9 cellular contexts compared by ENCODE assay signal in genomic region chr3:190701096-190701532, GRCh38.
DNase-seq lines count a peak whose midpoint lies in the region; ATAC-seq and TF ChIP-seq lines count a peak whose summit lies in the region.
"Had no signal": no experiment of that assay in that cellular context is flagged by ENCODE, and none has a peak within 500 bp of the region (broad histone marks: within the 10 kb centered on the region; RNA-seq: fewer than 3 reads in every experiment).

No MANE protein-coding gene starts in this region.

- POLR2A ChIA-PET in CD4-positive, alpha-beta T cell (lab: Charles Lee): no interaction called here

- intact Hi-C loops in activated CD4-positive, alpha-beta T cell treated with anti-CD3 and anti-CD28 coated beads, Interleukin-2, amount 10 ng/mL, durations not matched to agents 24 days and 14 days (cut with micrococcal nuclease): loop anchor here (10.0 kb wide), 1 partner anchor 154 kb away; no protein-coding TSS in a partner anchor
- intact Hi-C loops in CD4-positive, alpha-beta T cell (cut with DNase I, micrococcal nuclease): no loop called here

- no peaks in the 10 kb centered on the region for H3K4me1 Mint-ChIP-seq in memory B cell
- peaks cover 5% of the 10 kb centered on the region for H3K4me1 Mint-ChIP-seq in activated CD4-positive, alpha-beta T cell treated with anti-CD3 and anti-CD28 coated beads, Interleukin-2, amount 10 ng/mL, durations not matched to agents 24 days and 14 days
- no peaks in the 10 kb centered on the region for H3K4me1 Mint-ChIP-seq in CD4-positive, alpha-beta T cell (ENCODE audit: low read depth)

- CTCF ChIA-PET in CD4-positive, alpha-beta T cell (lab: Charles Lee): no interaction called here

- ATAC-seq in memory B cell (ENCODE audit: low read depth) (peak; percentile 34), GM21737 (IDR thresholded peaks at IDR 0.05; ENCODE audit: unreplicated experiment) (no peak)
- ATAC-seq in CD4-positive, alpha-beta T cell (ENCODE audit: poor library complexity): no peak

- H3K27me3 ChIP-seq in CD4-positive, alpha-beta T cell (ENCODE audit: control insufficient read depth, insufficient read depth, low read length): no peaks in the 10 kb centered on the region
- H3K27me3 ChIP-seq: neutrophil had no signal

- H3K4me3 ChIP-seq in choroid plexus epithelial cell (ENCODE audit: low read depth, low read length): no peak overlapping the region

- no peak overlapping the region for H3K27ac Mint-ChIP-seq in memory B cell
- H3K27ac Mint-ChIP-seq in activated CD4-positive, alpha-beta T cell treated with anti-CD3 and anti-CD28 coated beads, Interleukin-2, amount 10 ng/mL, durations not matched to agents 24 days and 14 days: no peak overlapping the region
- H3K27ac Mint-ChIP-seq in CD4-positive, alpha-beta T cell: no peak overlapping the region

- no peak overlapping the region for H3K27ac ChIP-seq in CD4-positive, alpha-beta T cell (ENCODE audit: low read depth, low read length)
- H3K27ac ChIP-seq: neutrophil had no signal

- no peak overlapping the region for H3K4me3 Mint-ChIP-seq in memory B cell
- no peak overlapping the region for H3K4me3 Mint-ChIP-seq in activated CD4-positive, alpha-beta T cell treated with anti-CD3 and anti-CD28 coated beads, Interleukin-2, amount 10 ng/mL, durations not matched to agents 24 days and 14 days
- H3K4me3 Mint-ChIP-seq in CD4-positive, alpha-beta T cell: no peak overlapping the region

- H3K36me3 Mint-ChIP-seq in memory B cell: no peaks in the 10 kb centered on the region
- no peaks in the 10 kb centered on the region for H3K36me3 Mint-ChIP-seq in activated CD4-positive, alpha-beta T cell treated with anti-CD3 and anti-CD28 coated beads, Interleukin-2, amount 10 ng/mL, durations not matched to agents 24 days and 14 days (ENCODE audit: low read depth)
- no peaks in the 10 kb centered on the region for H3K36me3 Mint-ChIP-seq in CD4-positive, alpha-beta T cell (ENCODE audit: low read depth)

- TF ChIP-seq CTCF in choroid plexus epithelial cell (conservative IDR thresholded peaks at IDR 0.05; ENCODE audit: low read depth, low read length): peak; percentile 78
- TF ChIP-seq CTCF in CD4-positive, alpha-beta T cell (IDR thresholded peaks at IDR 0.05): no peak

- H3K9me3 ChIP-seq in CD4-positive, alpha-beta T cell (ENCODE audit: control insufficient read depth, low read length): no peaks in the 10 kb centered on the region
- H3K9me3 ChIP-seq: neutrophil had no signal

- DNase-seq in DMS153 (lab: John Stamatoyannopoulos, UW) (peak; percentile 51), HCEC 1CT (peak; percentile 68), NOMO-1 treated with DMSO at 0.1 percent for 48 hours (lab: John Stamatoyannopoulos, UW; ENCODE audit: unreplicated experiment) (peak; percentile 84), choroid plexus epithelial cell (ENCODE audit: low read depth) (peak; percentile 62), memory B cell (ENCODE audit: low spot score in 2 of 2) (no peak)
- no peak for DNase-seq in activated CD4-positive, alpha-beta T cell treated with anti-CD3 and anti-CD28 coated beads, Interleukin-2, amount 10 ng/mL, durations not matched to agents 24 days and 14 days
- no peak for DNase-seq in CD4-positive, alpha-beta T cell

- no peaks in the 10 kb centered on the region for H3K9me3 Mint-ChIP-seq in memory B cell
- H3K9me3 Mint-ChIP-seq in activated CD4-positive, alpha-beta T cell treated with anti-CD3 and anti-CD28 coated beads, Interleukin-2, amount 10 ng/mL, durations not matched to agents 24 days and 14 days: no peaks in the 10 kb centered on the region
- no peaks in the 10 kb centered on the region for H3K9me3 Mint-ChIP-seq in CD4-positive, alpha-beta T cell

- peaks cover 8% of the 10 kb centered on the region for H3K27me3 Mint-ChIP-seq in memory B cell
- H3K27me3 Mint-ChIP-seq in activated CD4-positive, alpha-beta T cell treated with anti-CD3 and anti-CD28 coated beads, Interleukin-2, amount 10 ng/mL, durations not matched to agents 24 days and 14 days: peaks cover 31% of the 10 kb centered on the region
- peaks cover 27% of the 10 kb centered on the region for H3K27me3 Mint-ChIP-seq in CD4-positive, alpha-beta T cell

Comparison
In these comparisons a context has a peak if more than half of its experiments do, and no peak if none do; other contexts are left out.
1. DNase-seq: peak in DMS153 (single experiment), HCEC 1CT (single experiment), NOMO-1 treated with DMSO at 0.1 percent for 48 hours (single experiment) and choroid plexus epithelial cell (single experiment); none in memory B cell (0 of 2), activated CD4-positive, alpha-beta T cell treated with anti-CD3 and anti-CD28 coated beads, Interleukin-2, amount 10 ng/mL, durations not matched to agents 24 days and 14 days (single experiment) and CD4-positive, alpha-beta T cell (0 of 10).